8 cellular contexts compared by ENCODE assay signal in genomic region chr10:5446390-5446926, GRCh38. TPM values are rescaled to one million over a fixed set of nuclear protein-coding genes. Genes with fewer than 3 reads are reported as not detected.
DNase-seq lines count a peak whose midpoint lies in the region; ATAC-seq and FAIRE-seq lines count a peak whose summit lies in the region.

No MANE protein-coding gene starts in this region.

- H3K27ac ChIP-seq in mesodermal cell (ENCODE audit: low read depth, low read length, severe bottlenecking) = peak overlapping the region; percentile 26

- H3K4me3 ChIP-seq in mesodermal cell (ENCODE audit: extremely low read depth, insufficient read depth, low read length, poor library complexity, severe bottlenecking) = peak overlapping the region; percentile 43

- peak; percentile 48 for FAIRE-seq in endometrium (lab: Jason Lieb, UNC)

- DNase-seq in DMS 273 (lab: John Stamatoyannopoulos, UW; ENCODE audit: unreplicated experiment) (peak; percentile 94), NCI-H2227 treated with DMSO at 0.1 percent for 48 hours (lab: John Stamatoyannopoulos, UW) (peak; percentile 42), H4 (ENCODE audit: low spot score) (no peak)
- peak; percentile 19 for DNase-seq in activated CD8-positive, alpha-beta memory T cell treated with anti-CD3 and anti-CD28 coated beads, Interleukin-2, amount 50 U/mL, for 1 hour (ENCODE audit: extremely low read depth)
- peak; percentile 57 for DNase-seq in stimulated activated CD8-positive, alpha-beta memory T cell treated with anti-CD3 and anti-CD28 coated beads, Interleukin-12 subunit alpha, Interleukin-12 subunit beta, amount 100 ng/mL, for 4 hours (ENCODE audit: low read depth)

- peak; percentile 40 for ATAC-seq in HG02610 (IDR thresholded peaks at IDR 0.05; ENCODE audit: unreplicated experiment)

- peaks cover 7% of the 10 kb centered on the region for H3K36me3 ChIP-seq in mesodermal cell (ENCODE audit: control insufficient read depth, insufficient read depth, low read length)

- WGBS in mesodermal cell (ENCODE audit: insufficient coverage in 2 of 2), 2 experiments = 0% methylated on average over 15 to 16 of the region's 23 CpGs

- H3K4me1 ChIP-seq in mesodermal cell (ENCODE audit: control insufficient read depth, insufficient read depth, low read length, poor library complexity, severe bottlenecking) = no peaks in the 10 kb centered on the region

- H3K9me3 ChIP-seq in mesodermal cell (ENCODE audit: control insufficient read depth, low read length) = no peaks in the 10 kb centered on the region

RNA-seq across cellular contexts. Expression of gene NET1, which starts 34.1 kb away (rescaled TPM):
- polyA plus RNA-seq in mesodermal cell (2013, experiment 1 of 2) = 45.6 TPM
- polyA plus RNA-seq in mesodermal cell (2013, experiment 2 of 2) = 36.8 TPM
- 12.6 and 13.0 TPM in 2 replicates for total RNA-seq in H4 (2014; rRNA removed; shearing (Covaris generic))

RNA-seq across cellular contexts. Expression of gene TUBAL3, which starts 41.8 kb away (rescaled TPM):
- not detected for polyA plus RNA-seq in mesodermal cell (2013, experiment 1 of 2)
- not detected for polyA plus RNA-seq in mesodermal cell (2013, experiment 2 of 2)
- total RNA-seq in H4 (2014; rRNA removed; shearing (Covaris generic)) = 0.25 TPM in 1 of 2 replicates, not detected in the other

RNA-seq across cellular contexts. Expression of gene CALML5, which starts 52.9 kb away (rescaled TPM):
- polyA plus RNA-seq in mesodermal cell (2013, experiment 1 of 2) = not detected
- not detected for polyA plus RNA-seq in mesodermal cell (2013, experiment 2 of 2)
- total RNA-seq in H4 (2014; rRNA removed; shearing (Covaris generic)) = not detected in 2 replicates
